In the genomic region with DNA sequence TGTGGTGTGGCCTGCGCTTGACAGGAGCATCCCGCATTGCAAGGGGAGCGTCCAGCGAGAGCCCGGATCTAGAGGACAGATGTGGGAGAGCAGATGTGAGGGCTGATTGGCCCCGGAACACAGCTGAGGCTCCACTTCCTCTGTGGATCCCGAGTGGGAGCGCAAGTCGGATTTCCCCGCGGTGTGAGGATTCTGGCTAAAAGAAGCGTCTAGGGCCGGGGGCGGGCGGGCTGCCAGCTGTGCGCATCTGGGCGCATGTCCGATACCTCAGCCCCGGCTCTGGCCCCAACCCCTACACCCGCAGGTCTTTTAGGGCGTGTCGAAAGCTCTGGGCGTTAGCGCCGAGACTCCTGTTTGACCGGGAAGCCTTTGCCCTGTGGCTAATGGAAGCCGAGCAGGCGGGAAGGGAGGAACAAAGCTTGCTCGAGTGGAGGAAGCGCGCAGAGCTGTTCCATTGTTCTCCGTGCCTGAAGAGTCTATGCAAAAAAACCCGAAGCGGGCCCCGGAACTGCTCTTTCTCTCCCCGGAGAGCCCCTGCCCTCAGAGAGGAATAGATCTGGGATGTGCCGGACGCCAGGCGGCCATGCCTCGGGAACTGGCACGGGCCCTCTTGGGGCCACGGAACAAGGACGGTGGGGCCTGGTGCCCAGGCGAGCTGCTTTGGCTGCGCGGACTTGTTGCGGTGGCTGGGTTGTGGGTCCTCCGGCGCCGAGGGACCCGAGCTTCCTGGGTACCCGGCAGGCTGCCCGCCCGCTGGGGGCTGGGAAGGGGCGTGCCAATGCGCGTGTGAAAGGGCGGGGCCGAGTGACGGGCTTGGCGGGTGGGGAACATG, we compare ENCODE assay signal across 8 cellular contexts.
DNase-seq lines count a peak whose midpoint lies in the region; ATAC-seq and TF ChIP-seq lines count a peak whose summit lies in the region.

No MANE protein-coding gene starts in this region.

- no peaks in the 10 kb centered on the region for H4K20me1 ChIP-seq in OCI-LY1 (ENCODE audit: insufficient read depth, low read length)

- H3K4me1 Mint-ChIP-seq in activated T-cell treated with anti-CD3 and anti-CD28 coated beads, Interleukin-2, amount 50 U/mL, for 4 hours (ENCODE audit: low read depth), result no peaks in the 10 kb centered on the region
- H3K4me1 Mint-ChIP-seq in mesothelial cell of epicardium, result peaks cover 55% of the 10 kb centered on the region

- in situ Hi-C loops in HAP-1 (cut with MboI; ENCODE audit: low sequenced_read_pairs), result no loop called here

- no peaks in the 10 kb centered on the region for H3K27me3 ChIP-seq in OCI-LY1 (ENCODE audit: insufficient read depth, low read length)
- H3K27me3 ChIP-seq in upper lobe of right lung, result peaks cover 7% of the 10 kb centered on the region
- H3K27me3 ChIP-seq in HAP-1 (ENCODE audit: low read depth), result no peaks in the 10 kb centered on the region; the same call in 1 of the 2 replicates

- no peak for TF ChIP-seq POLR2A in erythroblast (IDR thresholded peaks at IDR 0.05; ENCODE audit: low read length)

- no peaks in the 10 kb centered on the region for H3K9me2 ChIP-seq in OCI-LY1 (ENCODE audit: low read depth, low read length)

- peak overlapping the region; percentile 59 for H3K4me2 ChIP-seq in OCI-LY1 (ENCODE audit: low read length)

- ATAC-seq in activated T-cell treated with anti-CD3 and anti-CD28 coated beads, Interleukin-2, amount 50 U/mL, for 4 hours, result no peak
- peak; percentile 69 for ATAC-seq in upper lobe of right lung

- H3K27ac ChIP-seq in OCI-LY1 (ENCODE audit: low read depth, low read length, poor library complexity, severe bottlenecking) (no peak overlapping the region), upper lobe of right lung (peak overlapping the region; percentile 72)

- H3F3A ChIP-seq in OCI-LY1 (ENCODE audit: insufficient read depth, low read length), result no peaks in the 10 kb centered on the region

- H3K79me2 ChIP-seq in OCI-LY1 (ENCODE audit: insufficient read depth, low read length), result no peaks in the 10 kb centered on the region

- H3K9me3 ChIP-seq in OCI-LY1 (ENCODE audit: low read length) (no peaks in the 10 kb centered on the region), upper lobe of right lung (no peaks in the 10 kb centered on the region), HAP-1 (no peaks in the 10 kb centered on the region)

- H3K9me3 Mint-ChIP-seq in activated T-cell treated with anti-CD3 and anti-CD28 coated beads, Interleukin-2, amount 50 U/mL, for 4 hours, result no peaks in the 10 kb centered on the region
- no peaks in the 10 kb centered on the region for H3K9me3 Mint-ChIP-seq in mesothelial cell of epicardium

- H3K4me3 ChIP-seq in OCI-LY1 (ENCODE audit: low read depth, low read length, poor library complexity, severe bottlenecking) (peak overlapping the region; percentile 53), upper lobe of right lung (peak overlapping the region; percentile 60), HAP-1 (no peak overlapping the region)

- peak overlapping the region; percentile 89 for H3K27ac Mint-ChIP-seq in mesothelial cell of epicardium

- no peaks in the 10 kb centered on the region for H3K36me3 ChIP-seq in OCI-LY1 (ENCODE audit: insufficient read depth, low read length)
- no peaks in the 10 kb centered on the region for H3K36me3 ChIP-seq in upper lobe of right lung
- H3K36me3 ChIP-seq in HAP-1 (replicated peaks), result no peaks in the 10 kb centered on the region

- H2AFZ ChIP-seq in OCI-LY1 (ENCODE audit: low read length), result no peak overlapping the region

- TF ChIP-seq CTCF in OCI-LY1 (IDR thresholded peaks at IDR 0.05; ENCODE audit: low read length) (no peak), mesothelial cell of epicardium (IDR thresholded peaks at IDR 0.05; ENCODE audit: unreplicated experiment) (no peak), upper lobe of right lung (IDR thresholded peaks at IDR 0.05) (no peak)

- no peak overlapping the region for H3K4me3 Mint-ChIP-seq in activated T-cell treated with anti-CD3 and anti-CD28 coated beads, Interleukin-2, amount 50 U/mL, for 4 hours
- peak overlapping the region; percentile 86 for H3K4me3 Mint-ChIP-seq in mesothelial cell of epicardium

- DNase-seq in activated T-cell treated with anti-CD3 and anti-CD28 coated beads for 48 hours (ENCODE audit: low read depth) (peak; percentile 2), erythroblast (lab: John Stamatoyannopoulos, UW) (peak; percentile 11 to 16), mesothelial cell of epicardium (ENCODE audit: low spot score in 2 of 2, unreplicated experiment in 2 of 2) (peak; percentile 63 to 81), upper lobe of right lung (peak; percentile 88), HAP-1 (ENCODE audit: low spot score in 2 of 2) (no peak), cerebellar nuclear complex (lab: John Stamatoyannopoulos, UW) (no peak)
- DNase-seq in activated T-cell treated with anti-CD3 and anti-CD28 coated beads, Interleukin-2, amount 50 U/mL, for 4 hours, result no peak

- peaks cover 36% of the 10 kb centered on the region for H3K27me3 Mint-ChIP-seq in activated T-cell treated with anti-CD3 and anti-CD28 coated beads, Interleukin-2, amount 50 U/mL, for 4 hours (ENCODE audit: low read depth)
- H3K27me3 Mint-ChIP-seq in mesothelial cell of epicardium (ENCODE audit: low read depth), result peaks cover 22% of the 10 kb centered on the region

- H3K9ac ChIP-seq in OCI-LY1 (ENCODE audit: low read length), result no peak overlapping the region; the same call in 1 of the 2 replicates

- H3K4me1 ChIP-seq in OCI-LY1 (ENCODE audit: insufficient read depth, low read length, severe bottlenecking), result no peaks in the 10 kb centered on the region
- peaks cover 16% of the 10 kb centered on the region for H3K4me1 ChIP-seq in upper lobe of right lung
- H3K4me1 ChIP-seq in HAP-1, result no peaks in the 10 kb centered on the region

- intact Hi-C loops in upper lobe of right lung (cut with DNase I), result no loop called here

- H3K36me3 Mint-ChIP-seq in activated T-cell treated with anti-CD3 and anti-CD28 coated beads, Interleukin-2, amount 50 U/mL, for 4 hours (ENCODE audit: insufficient read depth), result no peaks in the 10 kb centered on the region
- no peaks in the 10 kb centered on the region for H3K36me3 Mint-ChIP-seq in mesothelial cell of epicardium

Comparison
In these comparisons a context has a peak if more than half of its experiments do, and no peak if none do; other contexts are left out.
1. DNase-seq: peak in activated T-cell treated with anti-CD3 and anti-CD28 coated beads for 48 hours (single experiment), erythroblast (2 of 2), mesothelial cell of epicardium (2 of 2) and upper lobe of right lung (single experiment); none in activated T-cell treated with anti-CD3 and anti-CD28 coated beads, Interleukin-2, amount 50 U/mL, for 4 hours (single experiment), HAP-1 (0 of 2) and cerebellar nuclear complex (0 of 2).